32 cellular contexts compared by ENCODE assay signal in the genomic region with DNA sequence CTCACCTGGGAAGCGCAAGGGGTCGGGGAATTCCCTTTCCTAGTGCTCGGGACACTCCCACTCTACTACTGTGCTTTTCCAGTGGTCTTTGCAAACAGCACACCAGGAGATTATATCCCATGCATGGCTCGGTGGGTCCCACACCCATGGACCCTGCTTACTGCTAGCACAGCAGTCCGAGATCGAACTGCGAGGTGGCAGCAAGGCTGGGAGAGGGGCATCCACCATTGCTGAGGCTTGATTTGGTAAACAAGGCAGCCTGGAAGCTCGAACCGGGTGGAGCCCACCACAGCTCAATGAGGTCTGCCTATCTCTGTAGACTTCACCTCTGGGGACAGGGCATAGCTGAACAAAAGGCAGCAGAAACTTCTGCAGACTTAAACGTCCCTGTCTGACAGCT.
A peak's percentile ranks its signal among the peaks of the same experiment; 100 is the strongest.
DNase-seq lines count a peak whose midpoint lies in the region; ATAC-seq, FAIRE-seq and TF ChIP-seq lines count a peak whose summit lies in the region.
"Had no signal": no experiment of that assay in that cellular context is flagged by ENCODE, and none has a peak within 500 bp of the region (broad histone marks: within the 10 kb centered on the region; RNA-seq: fewer than 3 reads in every experiment).

No MANE protein-coding gene starts in this region.

- H3K9ac ChIP-seq in kidney (ENCODE audit: low read length in 2 of 2), result no peak overlapping the region
- H3K9ac ChIP-seq: BLaER1; BLaER1 treated with 17β-estradiol and CSF1 and Interleukin-3, amounts not matched to agents 10 nM and 100 nM had no signal

- H3K4me1 ChIP-seq in left ventricle myocardium inferior (no peaks in the 10 kb centered on the region), kidney (ENCODE audit: control insufficient read depth in 1 of 2, insufficient read depth in 1 of 2, low read depth in 1 of 2, low read length in 2 of 2) (no peaks in the 10 kb centered on the region)
- H3K4me1 ChIP-seq: A549; BE2C; BLaER1; BLaER1 treated with 17β-estradiol and CSF1 and Interleukin-3, amounts not matched to agents 10 nM and 100 nM; Caco-2 had no signal

- H3K36me3 ChIP-seq in left ventricle myocardium inferior (no peaks in the 10 kb centered on the region), bronchial epithelial cell (ENCODE audit: control insufficient read depth, insufficient read depth, low read length) (no peaks in the 10 kb centered on the region), kidney (ENCODE audit: control insufficient read depth in 1 of 2, insufficient read depth in 2 of 2, low read length in 2 of 2) (no peaks in the 10 kb centered on the region)
- H3K36me3 ChIP-seq: BE2C; BLaER1; BLaER1 treated with 17β-estradiol and CSF1 and Interleukin-3, amounts not matched to agents 10 nM and 100 nM had no signal

- H3K4me3 ChIP-seq in left ventricle myocardium inferior (no peak overlapping the region), bronchial epithelial cell (ENCODE audit: low read depth, low read length) (no peak overlapping the region), kidney (ENCODE audit: low read length in 2 of 2) (no peak overlapping the region)
- H3K4me3 ChIP-seq: A549; BLaER1; BLaER1 treated with 17β-estradiol and CSF1 and Interleukin-3, amounts not matched to agents 10 nM and 100 nM had no signal

- FAIRE-seq in bronchial epithelial cell (lab: Jason Lieb, UNC) (peak; percentile 50), kidney (lab: Jason Lieb, UNC) (no peak)
- FAIRE-seq: A204.1, A549, D721Med had no signal

- DNase-seq in Right ventricle myocardium inferior (ENCODE audit: missing footprints) (peak; percentile 51), left ventricle myocardium inferior (no peak), bronchial epithelial cell (ENCODE audit: low read depth) (no peak), kidney (peak; percentile 65), AML-193 (lab: John Stamatoyannopoulos, UW) (no peak)
- DNase-seq: 8988T; ACHN; BE2C; C1 segment of cervical spinal cord; Caco-2; Calu3; CD4-positive, alpha-beta memory T cell; CD4-positive, alpha-beta T cell; CD4-positive, CD25-positive, alpha-beta regulatory T cell; CD8-positive, alpha-beta memory T cell; CD8-positive, alpha-beta T cell; COR-L47; DMS 273 treated with DMSO at 0.1 percent for 48 hours; DMS153; DMS53; DMS79; DMS79 treated with DMSO at 0.1 percent for 48 hours; DND-41; EL had no signal

- no peak for TF ChIP-seq CTCF in left ventricle myocardium inferior (IDR thresholded peaks at IDR 0.05; ENCODE audit: borderline replicate concordance)
- TF ChIP-seq CTCF in bronchial epithelial cell (IDR thresholded peaks at IDR 0.05; ENCODE audit: insufficient read depth, low read length, severe bottlenecking), result no peak
- no peak for TF ChIP-seq CTCF in kidney (IDR thresholded peaks at IDR 0.05; ENCODE audit: borderline replicate concordance, extremely low read depth, insufficient read depth)

- H3K27me3 ChIP-seq in left ventricle myocardium inferior (ENCODE audit: low read depth) (no peaks in the 10 kb centered on the region), bronchial epithelial cell (ENCODE audit: control insufficient read depth, insufficient read depth, low read length) (no peaks in the 10 kb centered on the region)
- H3K27me3 ChIP-seq: BE2C; BLaER1; BLaER1 treated with 17β-estradiol and CSF1 and Interleukin-3, amounts not matched to agents 10 nM and 100 nM had no signal

- H3K27ac ChIP-seq in left ventricle myocardium inferior (replicated peaks), result no peak overlapping the region
- H3K27ac ChIP-seq in kidney (ENCODE audit: low read depth in 2 of 2, low read length in 2 of 2), result no peak overlapping the region
- H3K27ac ChIP-seq: 22Rv1; A549; BLaER1; BLaER1 treated with 17β-estradiol and CSF1 and Interleukin-3, amounts not matched to agents 10 nM and 100 nM; C4-2B had no signal

- peaks cover 40% of the 10 kb centered on the region for H3K9me3 ChIP-seq in left ventricle myocardium inferior (replicated peaks)
- H3K9me3 ChIP-seq in kidney (ENCODE audit: control insufficient read depth in 1 of 2, low read length in 2 of 2), result no peaks in the 10 kb centered on the region
- H3K9me3 ChIP-seq: A549, BE2C had no signal

- ATAC-seq in Right ventricle myocardium inferior (no peak), GM18873 (IDR thresholded peaks at IDR 0.05; ENCODE audit: low FRiP score, unreplicated experiment) (no peak)
- ATAC-seq: A549; CD8-positive, alpha-beta T cell had no signal

- intact Hi-C loops in Right ventricle myocardium inferior (cut with DNase I) (no loop called here), left ventricle myocardium inferior (cut with micrococcal nuclease) (no loop called here), kidney (cut with DNase I) (no loop called here)

Comparison
In these comparisons a context has a peak if more than half of its experiments do, and no peak if none do; other contexts are left out.
1. DNase-seq: peak in Right ventricle myocardium inferior (single experiment) and kidney (single experiment); none in left ventricle myocardium inferior (single experiment), bronchial epithelial cell (single experiment) and AML-193 (0 of 2).